26 cellular contexts compared by ENCODE assay signal in genomic region chr2:170446078-170446477, GRCh38.
"Had no signal": no experiment of that assay in that cellular context is flagged by ENCODE, and none has a peak within 500 bp of the region (broad histone marks: within the 10 kb centered on the region; RNA-seq: fewer than 3 reads in every experiment).

No MANE protein-coding gene starts in this region.

- H3K4me1 Mint-ChIP-seq: activated CD4-positive, alpha-beta T cell treated with anti-CD3 and anti-CD28 coated beads, Interleukin-2, amount 10 ng/mL, durations not matched to agents 7 days and 5 days; activated CD8-positive, alpha-beta memory T cell treated with anti-CD3 and anti-CD28 coated beads, Interleukin-2, amount 10 ng/mL, durations not matched to agents 7 days and 5 days; activated naive CD4-positive, alpha-beta T cell treated with anti-CD3 and anti-CD28 coated beads, Interleukin-2, amount 10 ng/mL, durations not matched to agents 7 days and 5 days had no signal

- H3K36me3 ChIP-seq: left ventricle myocardium inferior, ovary, right atrium auricular region, upper lobe of right lung, WERI-Rb-1 had no signal

- H3K4me1 ChIP-seq: left ventricle myocardium inferior, psoas muscle, right atrium auricular region, upper lobe of right lung had no signal

- FAIRE-seq: endometrium, TTC549 had no signal

- H3K27ac ChIP-seq: left ventricle myocardium inferior, ovary, psoas muscle, right atrium auricular region, upper lobe of right lung, WERI-Rb-1 had no signal

- DNase-seq: activated CD4-positive, alpha-beta T cell treated with anti-CD3 and anti-CD28 coated beads, Interleukin-2, amount 10 ng/mL, durations not matched to agents 7 days and 5 days; activated CD4-positive, CD25-positive, alpha-beta regulatory T cell treated with anti-CD3 and anti-CD28 coated beads, Interleukin-2, amount 50 U/mL, for 72 hours; activated CD8-positive, alpha-beta memory T cell treated with anti-CD3 and anti-CD28 coated beads, Interleukin-2, amount 10 ng/mL, durations not matched to agents 7 days and 5 days; activated CD8-positive, alpha-beta T cell treated with anti-CD3 and anti-CD28 coated beads for 36 hours; activated effector memory CD4-positive, alpha-beta T cell treated with anti-CD3 and anti-CD28 coated beads, Interleukin-2, amount 50 U/mL, for 16 hours; activated naive CD4-positive, alpha-beta T cell treated with anti-CD3 and anti-CD28 coated beads, Interleukin-2, amount 10 ng/mL, durations not matched to agents 7 days and 5 days; activated T-cell treated with anti-CD3 and anti-CD28 coated beads for 4 hours; amygdala; cerebellar nuclear complex; cortex of kidney; effector CD4-positive, alpha-beta T cell; erythroblast; foreskin melanocyte; kidney glomerular epithelial cell; left ventricle myocardium inferior; ovary; psoas muscle; stimulated activated CD4-positive, alpha-beta T cell treated with anti-CD3 and anti-CD28 coated beads, Interleukin-12 subunit alpha, Interleukin-12 subunit beta, amount 100 ng/mL, for 4 hours; stimulated activated CD4-positive, alpha-beta T cell treated with anti-CD3 and anti-CD28 coated beads, Interleukin-4, amount 100 ng/mL, for 4 hours; stimulated activated naive CD8-positive, alpha-beta T cell treated with anti-CD3 and anti-CD28 coated beads, Interleukin-15, Interleukin-2, amounts not matched to agents 100 U/mL and 50 U/mL, for 24 hours; upper lobe of right lung; WERI-Rb-1 had no signal

- H3K27me3 Mint-ChIP-seq: activated CD4-positive, alpha-beta T cell treated with anti-CD3 and anti-CD28 coated beads, Interleukin-2, amount 10 ng/mL, durations not matched to agents 7 days and 5 days had no signal

- H3K36me3 Mint-ChIP-seq: activated naive CD4-positive, alpha-beta T cell treated with anti-CD3 and anti-CD28 coated beads, Interleukin-2, amount 10 ng/mL, durations not matched to agents 7 days and 5 days; natural killer cell treated with Interleukin-12 subunit alpha and Interleukin-12 subunit beta and Interleukin-15 and Interleukin-18, amount 100 ng/mL, for 72 hours had no signal

- H3K4me3 Mint-ChIP-seq: activated CD4-positive, alpha-beta T cell treated with anti-CD3 and anti-CD28 coated beads, Interleukin-2, amount 10 ng/mL, durations not matched to agents 7 days and 5 days; activated CD8-positive, alpha-beta memory T cell treated with anti-CD3 and anti-CD28 coated beads, Interleukin-2, amount 10 ng/mL, durations not matched to agents 7 days and 5 days; activated CD8-positive, alpha-beta T cell treated with anti-CD3 and anti-CD28 coated beads for 36 hours; activated naive CD4-positive, alpha-beta T cell treated with anti-CD3 and anti-CD28 coated beads, Interleukin-2, amount 10 ng/mL, durations not matched to agents 7 days and 5 days; natural killer cell treated with Interleukin-12 subunit alpha and Interleukin-12 subunit beta and Interleukin-15 and Interleukin-18, amount 100 ng/mL, for 72 hours had no signal

- H3K27ac Mint-ChIP-seq: activated CD4-positive, alpha-beta T cell treated with anti-CD3 and anti-CD28 coated beads, Interleukin-2, amount 10 ng/mL, durations not matched to agents 7 days and 5 days; activated CD8-positive, alpha-beta memory T cell treated with anti-CD3 and anti-CD28 coated beads, Interleukin-2, amount 10 ng/mL, durations not matched to agents 7 days and 5 days; activated CD8-positive, alpha-beta T cell treated with anti-CD3 and anti-CD28 coated beads for 36 hours; activated naive CD4-positive, alpha-beta T cell treated with anti-CD3 and anti-CD28 coated beads, Interleukin-2, amount 10 ng/mL, durations not matched to agents 7 days and 5 days; natural killer cell treated with Interleukin-12 subunit alpha and Interleukin-12 subunit beta and Interleukin-15 and Interleukin-18, amount 100 ng/mL, for 72 hours had no signal

- H3K27me3 ChIP-seq: ovary, right atrium auricular region, upper lobe of right lung had no signal

- H3K9me3 ChIP-seq: ovary, psoas muscle, right atrium auricular region, upper lobe of right lung had no signal

- H3K9me3 Mint-ChIP-seq: activated naive CD4-positive, alpha-beta T cell treated with anti-CD3 and anti-CD28 coated beads, Interleukin-2, amount 10 ng/mL, durations not matched to agents 7 days and 5 days; natural killer cell treated with Interleukin-12 subunit alpha and Interleukin-12 subunit beta and Interleukin-15 and Interleukin-18, amount 100 ng/mL, for 72 hours had no signal

- H3K4me3 ChIP-seq: left ventricle myocardium inferior, ovary, psoas muscle, right atrium auricular region, upper lobe of right lung had no signal
